In genomic region chr16:15954814-15955151, GRCh38 we compare ENCODE assay signal across 12 cellular contexts. TPM values are rescaled to one million over a fixed set of nuclear protein-coding genes. Genes with fewer than 3 reads are reported as not detected.
DNase-seq lines count a peak whose midpoint lies in the region; ATAC-seq and TF ChIP-seq lines count a peak whose summit lies in the region.
"Had no signal": no experiment of that assay in that cellular context is flagged by ENCODE, and none has a peak within 500 bp of the region (broad histone marks: within the 10 kb centered on the region; RNA-seq: fewer than 3 reads in every experiment).

No MANE protein-coding gene starts in this region.

- ATAC-seq in HG02870 (IDR thresholded peaks at IDR 0.05; ENCODE audit: unreplicated experiment) (no peak), GM18519 (IDR thresholded peaks at IDR 0.05; ENCODE audit: low FRiP score, unreplicated experiment) (no peak)

- peak; percentile 92 for DNase-seq in CD1c-positive myeloid dendritic cell (ENCODE audit: extremely low spot score)
- peak; percentile 27 for DNase-seq in M059J (ENCODE audit: low read depth)
- peak; percentile 52 to 89 for DNase-seq in ascending aorta (ENCODE audit: low spot score in 2 of 2)
- DNase-seq in neural crest cell (ENCODE audit: low read depth, low spot score): no peak
- DNase-seq in activated CD4-positive, CD25-positive, alpha-beta regulatory T cell (lab: John Stamatoyannopoulos, UW): no peak
- DNase-seq in SKM-1 (lab: John Stamatoyannopoulos, UW; ENCODE audit: unreplicated experiment): no peak
- DNase-seq: activated naive CD4-positive, alpha-beta T cell treated with Interleukin-2 at 50 U/mL for 16 hours; NCI-H510A; stimulated activated CD4-positive, alpha-beta T cell treated with anti-CD3 and anti-CD28 coated beads, Interleukin-4, amount 100 ng/mL, for 4 hours; thyroid gland had no signal

- no peaks in the 10 kb centered on the region for H3K9me3 Mint-ChIP-seq in neural crest cell

- TF ChIP-seq CTCF in ascending aorta (IDR thresholded peaks at IDR 0.05) (no peak), neural crest cell (conservative IDR thresholded peaks at IDR 0.05) (no peak)

- H3K9me3 ChIP-seq in ascending aorta: no peaks in the 10 kb centered on the region
- H3K9me3 ChIP-seq: thyroid gland had no signal

- H3K27ac Mint-ChIP-seq in neural crest cell (ENCODE audit: unreplicated experiment): peak overlapping the region; percentile 93

- H3K36me3 Mint-ChIP-seq in neural crest cell (ENCODE audit: low read depth): no peaks in the 10 kb centered on the region

- H3K4me1 Mint-ChIP-seq in neural crest cell: peaks cover 28% of the 10 kb centered on the region

- no peaks in the 10 kb centered on the region for H3K27me3 ChIP-seq in ascending aorta
- H3K27me3 ChIP-seq: thyroid gland had no signal

- H3K4me1 ChIP-seq in ascending aorta: peaks cover 19 to 37% of the 10 kb centered on the region in 2 donors

- intact Hi-C loops in ascending aorta (cut with DNase I): no loop called here

- no peaks in the 10 kb centered on the region for H3K27me3 Mint-ChIP-seq in neural crest cell (ENCODE audit: low read depth)

- peak overlapping the region; percentile 56 for H3K4me3 Mint-ChIP-seq in neural crest cell

- no peak overlapping the region for H3K4me3 ChIP-seq in ascending aorta
- H3K4me3 ChIP-seq: thyroid gland had no signal

- no peaks in the 10 kb centered on the region for H3K36me3 ChIP-seq in ascending aorta
- H3K36me3 ChIP-seq: thyroid gland had no signal

- peak overlapping the region; percentile 86 to 93 for H3K27ac ChIP-seq in ascending aorta
- H3K27ac ChIP-seq: thyroid gland had no signal

RNA-seq across cellular contexts. Expression of gene ABCC1, which starts 5.4 kb away (rescaled TPM):
- 11.3 and 21.5 TPM in 2 replicates for total RNA-seq in M059J (2014; rRNA removed; shearing (Covaris generic))
- total RNA-seq in ascending aorta (144 TPM), neural crest cell (34.9 and 38.7 TPM in 2 replicates)

Comparison
In these comparisons a context has a peak if more than half of its experiments do, and no peak if none do; other contexts are left out.
1. DNase-seq: peak in CD1c-positive myeloid dendritic cell (single experiment), M059J (single experiment) and ascending aorta (2 of 2); none in neural crest cell (single experiment), activated CD4-positive, CD25-positive, alpha-beta regulatory T cell (0 of 4) and SKM-1 (single experiment).